ENCODE assay signal across 23 cellular contexts in the genomic region with DNA sequence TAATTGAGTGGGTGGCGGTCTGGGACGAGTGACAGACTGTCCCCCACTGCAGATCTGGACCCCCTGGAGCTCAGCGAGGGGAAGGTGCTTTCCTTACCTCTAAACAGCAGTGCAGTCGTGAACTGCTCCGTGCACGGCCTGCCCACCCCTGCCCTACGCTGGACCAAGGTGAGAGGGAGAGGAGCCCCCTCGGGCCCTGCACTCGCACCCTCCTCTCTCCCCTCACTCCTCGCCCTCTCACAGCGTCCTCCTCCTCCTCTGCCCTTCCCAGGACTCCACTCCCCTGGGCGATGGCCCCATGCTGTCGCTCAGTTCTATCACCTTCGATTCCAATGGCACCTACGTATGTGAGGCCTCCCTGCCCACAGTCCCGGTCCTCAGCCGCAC. TPM values are rescaled to one million over a fixed set of nuclear protein-coding genes. Genes with fewer than 3 reads are reported as not detected.
DNase-seq lines count a peak whose midpoint lies in the region; ATAC-seq, FAIRE-seq and TF ChIP-seq lines count a peak whose summit lies in the region.
"Had no signal": no experiment of that assay in that cellular context is flagged by ENCODE, and none has a peak within 500 bp of the region (broad histone marks: within the 10 kb centered on the region; RNA-seq: fewer than 3 reads in every experiment).

No MANE protein-coding gene starts in this region.

- no peak for TF ChIP-seq CTCF in D721Med (IDR thresholded peaks at IDR 0.05; ENCODE audit: insufficient read depth, missing control alignments)
- no peak for TF ChIP-seq CTCF in mucosa of descending colon (IDR thresholded peaks at IDR 0.05)

- peaks cover 8% of the 10 kb centered on the region for H3K4me1 ChIP-seq in mucosa of descending colon (ENCODE audit: low read depth)

- POLR2A ChIA-PET in HEK293T (lab: Yijun Ruan, JAX), result no interaction called here

- FAIRE-seq in D721Med (lab: Jason Lieb, UNC), result no peak
- FAIRE-seq: GM12892, GM18507, H54, HTR-8/SVneo had no signal

- H3K9me3 ChIP-seq in mucosa of descending colon, result no peaks in the 10 kb centered on the region
- H3K9me3 ChIP-seq: BLaER1 treated with 17β-estradiol and CSF1 and Interleukin-3, amounts not matched to agents 10 nM and 100 nM had no signal

- peak; percentile 17 for ATAC-seq in mucosa of descending colon
- ATAC-seq in stimulated activated memory B cell treated with anti-CD40 and anti-IgM and Interleukin-4, amounts not matched to agents 10 μg/mL and 1 μg/mL and 100 μg/mL, for 72 hours, result peak; percentile 9
- no peak for ATAC-seq in activated T-cell treated with anti-CD3 and anti-CD28 coated beads, Interleukin-2, amount 50 U/mL, for 72 hours (replicated peaks in 1 of 2)
- ATAC-seq: CD8-positive, alpha-beta T cell; GM23338 had no signal

- H3K27ac Mint-ChIP-seq in stimulated activated memory B cell treated with anti-CD40 and anti-IgM and Interleukin-4, amounts not matched to agents 10 μg/mL and 1 μg/mL and 100 μg/mL, for 72 hours, result no peak overlapping the region
- no peak overlapping the region for H3K27ac Mint-ChIP-seq in activated T-cell treated with anti-CD3 and anti-CD28 coated beads, Interleukin-2, amount 50 U/mL, for 72 hours
- H3K27ac Mint-ChIP-seq: B cell; CD8-positive, alpha-beta T cell; GM23338; HFFc6; IgD-negative memory B cell had no signal

- no peaks in the 10 kb centered on the region for H3K36me3 ChIP-seq in mucosa of descending colon (ENCODE audit: low read depth)
- H3K36me3 ChIP-seq: BLaER1 treated with 17β-estradiol and CSF1 and Interleukin-3, amounts not matched to agents 10 nM and 100 nM had no signal

- CTCF ChIA-PET in HEK293T (lab: Yijun Ruan, JAX), result no interaction called here

- H3K9me3 Mint-ChIP-seq in stimulated activated memory B cell treated with anti-CD40 and anti-IgM and Interleukin-4, amounts not matched to agents 10 μg/mL and 1 μg/mL and 100 μg/mL, for 72 hours, result no peaks in the 10 kb centered on the region
- no peaks in the 10 kb centered on the region for H3K9me3 Mint-ChIP-seq in activated T-cell treated with anti-CD3 and anti-CD28 coated beads, Interleukin-2, amount 50 U/mL, for 72 hours
- H3K9me3 Mint-ChIP-seq: CD8-positive, alpha-beta T cell; GM23338; HFFc6; IgD-negative memory B cell had no signal

- no peak overlapping the region for H3K4me3 ChIP-seq in mucosa of descending colon
- H3K4me3 ChIP-seq: BLaER1 treated with 17β-estradiol and CSF1 and Interleukin-3, amounts not matched to agents 10 nM and 100 nM; GM23338 had no signal

- DNase-seq in D721Med (ENCODE audit: insufficient read length, low spot score) (peak; percentile 16), HEK293T (ENCODE audit: extremely low spot score) (peak; percentile 6), mucosa of descending colon (no peak), SIG-M5 treated with dmso at 0.1 percent for 504 hours (lab: John Stamatoyannopoulos, UW; ENCODE audit: unreplicated experiment) (no peak), LoVo (ENCODE audit: low spot score) (no peak)
- DNase-seq in activated T-cell treated with anti-CD3 and anti-CD28 coated beads, Interleukin-2, amount 50 U/mL, for 72 hours, result no peak
- DNase-seq: CD8-positive, alpha-beta T cell; DMS153; DMS79; GDM1; HFFc6; KBM-7 had no signal

- no peaks in the 10 kb centered on the region for H3K4me1 Mint-ChIP-seq in stimulated activated memory B cell treated with anti-CD40 and anti-IgM and Interleukin-4, amounts not matched to agents 10 μg/mL and 1 μg/mL and 100 μg/mL, for 72 hours
- H3K4me1 Mint-ChIP-seq in activated T-cell treated with anti-CD3 and anti-CD28 coated beads, Interleukin-2, amount 50 U/mL, for 72 hours (ENCODE audit: low read depth), result no peaks in the 10 kb centered on the region
- H3K4me1 Mint-ChIP-seq: B cell had no signal

- H3K36me3 Mint-ChIP-seq in stimulated activated memory B cell treated with anti-CD40 and anti-IgM and Interleukin-4, amounts not matched to agents 10 μg/mL and 1 μg/mL and 100 μg/mL, for 72 hours, result no peaks in the 10 kb centered on the region
- H3K36me3 Mint-ChIP-seq in activated T-cell treated with anti-CD3 and anti-CD28 coated beads, Interleukin-2, amount 50 U/mL, for 72 hours (ENCODE audit: insufficient read depth in 2 of 2), result no peaks in the 10 kb centered on the region
- H3K36me3 Mint-ChIP-seq: CD8-positive, alpha-beta T cell had no signal

- H3K4me3 Mint-ChIP-seq in stimulated activated memory B cell treated with anti-CD40 and anti-IgM and Interleukin-4, amounts not matched to agents 10 μg/mL and 1 μg/mL and 100 μg/mL, for 72 hours, result no peak overlapping the region
- H3K4me3 Mint-ChIP-seq in activated T-cell treated with anti-CD3 and anti-CD28 coated beads, Interleukin-2, amount 50 U/mL, for 72 hours, result no peak overlapping the region
- H3K4me3 Mint-ChIP-seq: B cell; CD8-positive, alpha-beta T cell; GM23338; HFFc6; IgD-negative memory B cell had no signal

- intact Hi-C loops in mucosa of descending colon (cut with DNase I, micrococcal nuclease), result no loop called here

- peaks cover 39% of the 10 kb centered on the region for H3K27me3 Mint-ChIP-seq in stimulated activated memory B cell treated with anti-CD40 and anti-IgM and Interleukin-4, amounts not matched to agents 10 μg/mL and 1 μg/mL and 100 μg/mL, for 72 hours
- H3K27me3 Mint-ChIP-seq in activated T-cell treated with anti-CD3 and anti-CD28 coated beads, Interleukin-2, amount 50 U/mL, for 72 hours (ENCODE audit: low read depth), result no peaks in the 10 kb centered on the region

TF ChIP-seq in HEK293T, 16 proteins besides CTCF, POLR2A, EP300 and RAD21:
- TF ChIP-seq FOXK2 (IDR thresholded peaks at IDR 0.05), result no peak

RNA-seq across cellular contexts. Expression of a gene that starts 9.6 kb away (rescaled TPM):
- 10 to 100 TPM; 16.3 to 25.1 (median 20.3) TPM for total RNA-seq in mucosa of descending colon
- under 1 TPM in 1 of 2 donors, not detected in 1; 0.21 TPM for total RNA-seq in activated T-cell treated with anti-CD3 and anti-CD28 coated beads, Interleukin-2, amount 50 U/mL, for 72 hours
- total RNA-seq: B cell; CD8-positive, alpha-beta T cell had no signal

RNA-seq across cellular contexts. Expression of a gene that starts 27.6 kb away (rescaled TPM):
- total RNA-seq in mucosa of descending colon, result 100 to 1,000 TPM in 1 of 3 donors, 10 to 100 TPM in 2; 65.3 to 109 (median 98.8) TPM
- 1 to 10 TPM; 2.8 to 3.3 TPM for total RNA-seq in activated T-cell treated with anti-CD3 and anti-CD28 coated beads, Interleukin-2, amount 50 U/mL, for 72 hours

RNA-seq across cellular contexts. Expression of a gene that starts 40.8 kb away (rescaled TPM):
- total RNA-seq in mucosa of descending colon, result 10 to 100 TPM; 36.5 to 92.6 (median 59.1) TPM
- total RNA-seq in activated T-cell treated with anti-CD3 and anti-CD28 coated beads, Interleukin-2, amount 50 U/mL, for 72 hours, result not detected
- total RNA-seq: A172; B cell; CD8-positive, alpha-beta T cell; Daoy; HFFc6 had no signal

Comparison
In these comparisons a context has a peak if more than half of its experiments do, and no peak if none do; other contexts are left out.
1. DNase-seq: peak in D721Med (single experiment) and HEK293T (single experiment); none in mucosa of descending colon (0 of 3), SIG-M5 treated with dmso at 0.1 percent for 504 hours (single experiment), LoVo (single experiment) and activated T-cell treated with anti-CD3 and anti-CD28 coated beads, Interleukin-2, amount 50 U/mL, for 72 hours (0 of 2).
2. ATAC-seq: peak in mucosa of descending colon (single experiment) and stimulated activated memory B cell treated with anti-CD40 and anti-IgM and Interleukin-4, amounts not matched to agents 10 μg/mL and 1 μg/mL and 100 μg/mL, for 72 hours (single experiment); none in activated T-cell treated with anti-CD3 and anti-CD28 coated beads, Interleukin-2, amount 50 U/mL, for 72 hours (0 of 2).
3. RNA of a gene that starts 9.6 kb away (total RNA-seq): 16.3 to 25.1 TPM in mucosa of descending colon; 0.21 TPM in activated T-cell treated with anti-CD3 and anti-CD28 coated beads, Interleukin-2, amount 50 U/mL, for 72 hours; every median in the first group is over 10 times any median in the second.
4. RNA of a gene that starts 27.6 kb away (total RNA-seq): 65.3 to 109 TPM in mucosa of descending colon; 2.8 to 3.3 TPM in activated T-cell treated with anti-CD3 and anti-CD28 coated beads, Interleukin-2, amount 50 U/mL, for 72 hours; every median in the first group is over 10 times any median in the second.
5. RNA of a gene that starts 40.8 kb away (total RNA-seq): 36.5 to 92.6 TPM in mucosa of descending colon; not detected in activated T-cell treated with anti-CD3 and anti-CD28 coated beads, Interleukin-2, amount 50 U/mL, for 72 hours; every median in the first group is over 10 times any median in the second.